ENCODE assay signal across 33 cellular contexts in the genomic region with DNA sequence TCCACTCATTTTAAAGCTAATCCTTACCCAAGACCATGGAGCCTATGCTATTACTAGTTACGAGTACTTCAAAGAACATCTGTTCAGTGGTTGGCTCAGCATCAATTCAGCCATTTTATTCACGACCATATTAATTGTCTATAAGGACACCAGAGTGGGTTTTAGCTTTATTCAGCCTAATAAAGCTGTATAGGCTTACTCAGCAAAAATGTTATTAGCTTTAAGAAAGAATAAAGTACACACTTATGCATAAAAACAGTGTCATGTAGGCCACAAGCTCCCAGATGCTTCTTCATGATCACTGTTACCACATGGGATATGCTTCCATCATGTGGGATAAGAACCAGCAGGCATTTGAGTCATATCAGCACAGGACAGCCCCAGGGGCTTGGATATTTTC.
"Had no signal": no experiment of that assay in that cellular context is flagged by ENCODE, and none has a peak within 500 bp of the region (broad histone marks: within the 10 kb centered on the region; RNA-seq: fewer than 3 reads in every experiment).

No MANE protein-coding gene starts in this region.

- H3K27ac ChIP-seq: adrenal gland, body of pancreas, cardiac muscle cell, colonic mucosa, epithelial cell of prostate, esophagus squamous epithelium, WERI-Rb-1 had no signal

- DNase-seq: activated B cell treated with CpG ODN at 0.5 μM for 24 hours; activated CD4-positive, alpha-beta T cell treated with anti-CD3 and anti-CD28 coated beads for 48 hours; activated CD4-positive, alpha-beta T cell treated with anti-CD3 and anti-CD28 coated beads, Interleukin-2, amount 50 U/mL, for 1 hour; activated CD4-positive, alpha-beta T cell treated with anti-CD3 and anti-CD28 coated beads, Interleukin-2, amount 50 U/mL, for 48 hours; activated CD8-positive, alpha-beta memory T cell treated with anti-CD3 and anti-CD28 coated beads, Interleukin-2, amount 10 ng/mL, durations not matched to agents 7 days and 5 days; activated CD8-positive, alpha-beta memory T cell treated with anti-CD3 and anti-CD28 coated beads, Interleukin-2, amount 50 U/mL, for 4 hours; activated CD8-positive, alpha-beta T cell treated with anti-CD3 and anti-CD28 coated beads, Interleukin-2, amount 10 ng/mL, durations not matched to agents 7 days and 5 days; activated effector memory CD4-positive, alpha-beta T cell treated with anti-CD3 and anti-CD28 coated beads, Interleukin-2, amount 50 U/mL, for 16 hours; activated naive CD4-positive, alpha-beta T cell treated with anti-CD3 and anti-CD28 coated beads for 36 hours; activated naive CD8-positive, alpha-beta T cell treated with anti-CD3 and anti-CD28 coated beads for 36 hours; activated naive CD8-positive, alpha-beta T cell treated with anti-CD3 and anti-CD28 coated beads, Interleukin-2, amount 50 U/mL, for 24 hours; activated T-cell treated with anti-CD3 and anti-CD28 coated beads, Interleukin-2, amount 50 U/mL, for 1 hour; activated T-cell treated with anti-CD3 and anti-CD28 coated beads, Interleukin-2, amount 50 U/mL, for 48 hours; adrenal gland; amygdala; aorta; body of pancreas; central memory CD4-positive, alpha-beta T cell; cerebellar nuclear complex; colonic mucosa; effector CD8-positive, alpha-beta T cell; esophagus squamous epithelium; foreskin fibroblast; head of caudate nucleus; hippocampal formation; T-helper 17 cell; T1000; WERI-Rb-1 had no signal

- H3K27me3 ChIP-seq: adrenal gland, body of pancreas, cardiac muscle cell, colonic mucosa, esophagus squamous epithelium had no signal

- H3K36me3 ChIP-seq: adrenal gland, cardiac muscle cell, colonic mucosa, esophagus squamous epithelium, WERI-Rb-1 had no signal

- H3K9me3 ChIP-seq: adrenal gland, body of pancreas, colonic mucosa, esophagus squamous epithelium had no signal

- H3K4me3 ChIP-seq: adrenal gland, body of pancreas, cardiac muscle cell, colonic mucosa, esophagus squamous epithelium had no signal

- H3K4me1 ChIP-seq: adrenal gland, body of pancreas, colonic mucosa, esophagus squamous epithelium had no signal

- ATAC-seq: activated CD4-positive, CD25-positive, alpha-beta regulatory T cell treated with anti-CD3 and anti-CD28 coated beads, Interleukin-2, amount 50 U/mL, for 24 hours; activated CD8-positive, alpha-beta memory T cell treated with anti-CD3 and anti-CD28 coated beads, Interleukin-2, amount 10 ng/mL, durations not matched to agents 7 days and 5 days; activated CD8-positive, alpha-beta T cell treated with anti-CD3 and anti-CD28 coated beads, Interleukin-2, amount 10 ng/mL, durations not matched to agents 7 days and 5 days; activated naive CD8-positive, alpha-beta T cell treated with anti-CD3 and anti-CD28 coated beads, Interleukin-2, amount 50 U/mL, for 24 hours; body of pancreas; T-helper 17 cell had no signal

- FAIRE-seq: endometrium, endothelial cell of umbilical vein had no signal
